In genomic region chr2:20410556-20411277, GRCh38 we compare ENCODE assay signal across 1 cellular context.
A peak's percentile ranks its signal among the peaks of the same experiment; 100 is the strongest.
TF ChIP-seq lines count a peak whose summit lies in the region.

No MANE protein-coding gene starts in this region.

TF ChIP-seq in HepG2, 621 proteins besides CTCF, POLR2A, EP300 and RAD21:
- TF ChIP-seq GMEB2 (CRISPR knock-in tag; IDR thresholded peaks at IDR 0.05; ENCODE audit: low read depth) (no peak), KAT2B (IDR thresholded peaks at IDR 0.05; ENCODE audit: borderline replicate concordance, low read depth, low read length) (no peak), NFE2L1 (CRISPR knock-in tag; IDR thresholded peaks at IDR 0.05; ENCODE audit: borderline replicate concordance) (peak; percentile 10; the same call in 1 of the 2 replicates), NFATC3 (CRISPR knock-in tag; IDR thresholded peaks at IDR 0.05) (0 out of 2 replicates have a peak, but pooled peaks have one; percentile 36), ZNF746 (CRISPR knock-in tag; IDR thresholded peaks at IDR 0.05) (peak; percentile 33; the same call in 1 of the 2 replicates), ZNF605 (CRISPR knock-in tag; IDR thresholded peaks at IDR 0.05) (no peak), SAFB2 (CRISPR knock-in tag; IDR thresholded peaks at IDR 0.05; ENCODE audit: borderline replicate concordance, low read depth) (0 out of 2 replicates have a peak, but pooled peaks have one; percentile 34), CBFB (CRISPR knock-in tag; IDR thresholded peaks at IDR 0.05) (no peak), ZNF275 (CRISPR knock-in tag; IDR thresholded peaks at IDR 0.05; ENCODE audit: borderline replicate concordance) (no peak), JARID2 (CRISPR knock-in tag; IDR thresholded peaks at IDR 0.05; ENCODE audit: insufficient replicate concordance) (no peak)
TF ChIP-seq in HepG2: peak in this region for 4.
